ENCODE assay signal across 41 cellular contexts in genomic region chr10:131548176-131548575, GRCh38.
"Had no signal": no experiment of that assay in that cellular context is flagged by ENCODE, and none has a peak within 500 bp of the region (broad histone marks: within the 10 kb centered on the region; RNA-seq: fewer than 3 reads in every experiment).

No MANE protein-coding gene starts in this region.

- H3K36me3 Mint-ChIP-seq: activated naive CD4-positive, alpha-beta T cell treated with anti-CD3 and anti-CD28 coated beads, Interleukin-2, amount 10 ng/mL, durations not matched to agents 7 days and 5 days; activated naive CD4-positive, alpha-beta T cell treated with anti-CD3 and anti-CD28 coated beads, Interleukin-2, amount 50 U/mL, for 24 hours; activated naive CD4-positive, alpha-beta T cell treated with anti-CD3 and anti-CD28 coated beads, Interleukin-2, amount 50 U/mL, for 72 hours; activated naive CD8-positive, alpha-beta T cell; activated naive CD8-positive, alpha-beta T cell treated with anti-CD3 and anti-CD28 coated beads for 36 hours; activated naive CD8-positive, alpha-beta T cell treated with anti-CD3 and anti-CD28 coated beads, Interleukin-2, amount 10 ng/mL, durations not matched to agents 7 days and 5 days; brain had no signal

- H3K27ac ChIP-seq: adrenal gland, ascending aorta, body of pancreas, brain microvascular endothelial cell, breast epithelium, cardiac muscle cell had no signal

- H3K9me3 Mint-ChIP-seq: activated naive CD4-positive, alpha-beta T cell treated with anti-CD3 and anti-CD28 coated beads for 36 hours; activated naive CD4-positive, alpha-beta T cell treated with anti-CD3 and anti-CD28 coated beads, Interleukin-2, amount 10 ng/mL, durations not matched to agents 7 days and 5 days; activated naive CD4-positive, alpha-beta T cell treated with anti-CD3 and anti-CD28 coated beads, Interleukin-2, amount 50 U/mL, for 24 hours; activated naive CD4-positive, alpha-beta T cell treated with anti-CD3 and anti-CD28 coated beads, Interleukin-2, amount 50 U/mL, for 72 hours; activated naive CD8-positive, alpha-beta T cell treated with anti-CD3 and anti-CD28 coated beads for 36 hours; activated naive CD8-positive, alpha-beta T cell treated with anti-CD3 and anti-CD28 coated beads, Interleukin-2, amount 10 ng/mL, durations not matched to agents 7 days and 5 days; activated naive CD8-positive, alpha-beta T cell treated with anti-CD3 and anti-CD28 coated beads, Interleukin-2, amount 50 U/mL, for 24 hours; activated T-cell treated with anti-CD3 and anti-CD28 coated beads, Interleukin-2, amount 50 U/mL, for 24 hours; activated T-cell treated with anti-CD3 and anti-CD28 coated beads, Interleukin-2, amount 50 U/mL, for 4 hours; activated T-cell treated with anti-CD3 and anti-CD28 coated beads, Interleukin-2, amount 50 U/mL, for 72 hours; activated T-helper 1 cell treated with anti-CD3 and anti-CD28 coated beads, Interleukin-12 subunit alpha, Interleukin-12 subunit beta, Interleukin-2, Interleukin-4 antibody, amounts not matched to agents 30 ng/mL and 10 ng/mL and 1 ng/mL, durations not matched to agents 14 hours and 24 hours and 36 hours; activated T-helper 17 cell treated with anti-CD3 and anti-CD28 coated beads, Interleukin-2, amount 50 U/mL, for 72 hours; activated T-helper 2 cell treated with anti-CD3 and anti-CD28 coated beads, Interferon-gamma antibody, Interleukin-2, Interleukin-4, amounts not matched to agents 10 μg/mL and 5 μg/mL and 100 μg/mL, durations not matched to agents 14 hours and 24 hours and 36 hours; central memory CD8-positive, alpha-beta T cell had no signal

- H3K4me3 Mint-ChIP-seq: activated naive CD4-positive, alpha-beta T cell treated with anti-CD3 and anti-CD28 coated beads for 36 hours; activated naive CD4-positive, alpha-beta T cell treated with anti-CD3 and anti-CD28 coated beads, Interleukin-2, amount 10 ng/mL, durations not matched to agents 7 days and 5 days; activated naive CD4-positive, alpha-beta T cell treated with anti-CD3 and anti-CD28 coated beads, Interleukin-2, amount 50 U/mL, for 24 hours; activated naive CD8-positive, alpha-beta T cell; activated naive CD8-positive, alpha-beta T cell treated with anti-CD3 and anti-CD28 coated beads for 36 hours; activated naive CD8-positive, alpha-beta T cell treated with anti-CD3 and anti-CD28 coated beads, Interleukin-2, amount 10 ng/mL, durations not matched to agents 7 days and 5 days; activated naive CD8-positive, alpha-beta T cell treated with anti-CD3 and anti-CD28 coated beads, Interleukin-2, amount 50 U/mL, for 24 hours; activated T-cell treated with anti-CD3 and anti-CD28 coated beads, Interleukin-2, amount 50 U/mL, for 24 hours; activated T-cell treated with anti-CD3 and anti-CD28 coated beads, Interleukin-2, amount 50 U/mL, for 4 hours; activated T-cell treated with anti-CD3 and anti-CD28 coated beads, Interleukin-2, amount 50 U/mL, for 72 hours; activated T-helper 1 cell treated with anti-CD3 and anti-CD28 coated beads, Interleukin-12 subunit alpha, Interleukin-12 subunit beta, Interleukin-2, Interleukin-4 antibody, amounts not matched to agents 30 ng/mL and 10 ng/mL and 1 ng/mL, durations not matched to agents 14 hours and 24 hours and 36 hours; activated T-helper 17 cell treated with anti-CD3 and anti-CD28 coated beads, Interleukin-2, amount 50 U/mL, for 72 hours; brain; central memory CD8-positive, alpha-beta T cell had no signal

- ATAC-seq: activated naive CD4-positive, alpha-beta T cell treated with anti-CD3 and anti-CD28 coated beads, Interleukin-2, amount 50 U/mL, for 72 hours; activated naive CD8-positive, alpha-beta T cell treated with anti-CD3 and anti-CD28 coated beads, Interleukin-2, amount 50 U/mL, for 24 hours; activated T-cell treated with anti-CD3 and anti-CD28 coated beads, Interleukin-2, amount 50 U/mL, for 4 hours; activated T-cell treated with anti-CD3 and anti-CD28 coated beads, Interleukin-2, amount 50 U/mL, for 72 hours; activated T-helper 17 cell treated with anti-CD3 and anti-CD28 coated beads, Interleukin-2, amount 50 U/mL, for 72 hours; body of pancreas had no signal

- H3K27ac Mint-ChIP-seq: activated naive CD4-positive, alpha-beta T cell treated with anti-CD3 and anti-CD28 coated beads for 36 hours; activated naive CD4-positive, alpha-beta T cell treated with anti-CD3 and anti-CD28 coated beads, Interleukin-2, amount 10 ng/mL, durations not matched to agents 7 days and 5 days; activated naive CD4-positive, alpha-beta T cell treated with anti-CD3 and anti-CD28 coated beads, Interleukin-2, amount 50 U/mL, for 24 hours; activated naive CD8-positive, alpha-beta T cell; activated naive CD8-positive, alpha-beta T cell treated with anti-CD3 and anti-CD28 coated beads for 36 hours; activated naive CD8-positive, alpha-beta T cell treated with anti-CD3 and anti-CD28 coated beads, Interleukin-2, amount 10 ng/mL, durations not matched to agents 7 days and 5 days; activated naive CD8-positive, alpha-beta T cell treated with anti-CD3 and anti-CD28 coated beads, Interleukin-2, amount 50 U/mL, for 24 hours; activated T-cell treated with anti-CD3 and anti-CD28 coated beads, Interleukin-2, amount 50 U/mL, for 24 hours; activated T-cell treated with anti-CD3 and anti-CD28 coated beads, Interleukin-2, amount 50 U/mL, for 72 hours; activated T-helper 1 cell treated with anti-CD3 and anti-CD28 coated beads, Interleukin-12 subunit alpha, Interleukin-12 subunit beta, Interleukin-2, Interleukin-4 antibody, amounts not matched to agents 30 ng/mL and 10 ng/mL and 1 ng/mL, durations not matched to agents 14 hours and 24 hours and 36 hours; activated T-helper 17 cell treated with anti-CD3 and anti-CD28 coated beads, Interleukin-2, amount 50 U/mL, for 72 hours; activated T-helper 2 cell treated with anti-CD3 and anti-CD28 coated beads, Interferon-gamma antibody, Interleukin-2, Interleukin-4, amounts not matched to agents 10 μg/mL and 5 μg/mL and 100 μg/mL, durations not matched to agents 14 hours and 24 hours and 36 hours; brain had no signal

- H3K4me1 ChIP-seq: adrenal gland, ascending aorta, body of pancreas, breast epithelium had no signal

- H3K4me3 ChIP-seq: adrenal gland, ascending aorta, body of pancreas, breast epithelium, cardiac muscle cell had no signal

- H3K9me3 ChIP-seq: adrenal gland, ascending aorta, body of pancreas, breast epithelium had no signal

- H3K27me3 Mint-ChIP-seq: activated naive CD4-positive, alpha-beta T cell treated with anti-CD3 and anti-CD28 coated beads, Interleukin-2, amount 10 ng/mL, durations not matched to agents 7 days and 5 days; activated naive CD8-positive, alpha-beta T cell treated with anti-CD3 and anti-CD28 coated beads, Interleukin-2, amount 10 ng/mL, durations not matched to agents 7 days and 5 days; activated naive CD8-positive, alpha-beta T cell treated with anti-CD3 and anti-CD28 coated beads, Interleukin-2, amount 50 U/mL, for 24 hours; activated T-cell treated with anti-CD3 and anti-CD28 coated beads, Interleukin-2, amount 50 U/mL, for 24 hours had no signal

- FAIRE-seq: astrocyte, bronchial epithelial cell had no signal

- H3K4me1 Mint-ChIP-seq: activated naive CD4-positive, alpha-beta T cell treated with anti-CD3 and anti-CD28 coated beads, Interleukin-2, amount 10 ng/mL, durations not matched to agents 7 days and 5 days; activated naive CD4-positive, alpha-beta T cell treated with anti-CD3 and anti-CD28 coated beads, Interleukin-2, amount 50 U/mL, for 24 hours; activated naive CD8-positive, alpha-beta T cell treated with anti-CD3 and anti-CD28 coated beads for 36 hours; activated naive CD8-positive, alpha-beta T cell treated with anti-CD3 and anti-CD28 coated beads, Interleukin-2, amount 10 ng/mL, durations not matched to agents 7 days and 5 days; activated naive CD8-positive, alpha-beta T cell treated with anti-CD3 and anti-CD28 coated beads, Interleukin-2, amount 50 U/mL, for 24 hours; activated T-helper 17 cell treated with anti-CD3 and anti-CD28 coated beads, Interleukin-2, amount 50 U/mL, for 72 hours; central memory CD8-positive, alpha-beta T cell had no signal

- H3K36me3 ChIP-seq: adrenal gland, ascending aorta, brain microvascular endothelial cell, breast epithelium, cardiac muscle cell had no signal

- H3K27me3 ChIP-seq: adrenal gland, ascending aorta, body of pancreas, brain microvascular endothelial cell had no signal

- DNase-seq: activated effector memory CD4-positive, alpha-beta T cell treated with anti-CD3 and anti-CD28 coated beads, Interleukin-2, amount 50 U/mL, for 16 hours; activated effector memory CD4-positive, alpha-beta T cell treated with Interleukin-2 at 50 U/mL for 16 hours; activated gamma-delta T cell; activated gamma-delta T cell treated with Interleukin-2 at 50 U/mL for 16 hours; activated naive CD4-positive, alpha-beta T cell; activated naive CD4-positive, alpha-beta T cell treated with anti-CD3 and anti-CD28 coated beads for 36 hours; activated naive CD4-positive, alpha-beta T cell treated with anti-CD3 and anti-CD28 coated beads, Interleukin-2, amount 10 ng/mL, durations not matched to agents 7 days and 5 days; activated naive CD4-positive, alpha-beta T cell treated with anti-CD3 and anti-CD28 coated beads, Interleukin-2, amount 50 U/mL, for 16 hours; activated naive CD4-positive, alpha-beta T cell treated with Interleukin-2 at 50 U/mL for 16 hours; activated naive CD8-positive, alpha-beta T cell treated with anti-CD3 and anti-CD28 coated beads for 36 hours; activated naive CD8-positive, alpha-beta T cell treated with anti-CD3 and anti-CD28 coated beads, Interleukin-2, amount 10 ng/mL, durations not matched to agents 7 days and 5 days; activated naive CD8-positive, alpha-beta T cell treated with anti-CD3 and anti-CD28 coated beads, Interleukin-2, amount 50 U/mL, for 24 hours; activated T-cell treated with anti-CD3 and anti-CD28 coated beads for 4 hours; activated T-cell treated with anti-CD3 and anti-CD28 coated beads, Interleukin-2, amount 50 U/mL, for 1 hour; activated T-cell treated with anti-CD3 and anti-CD28 coated beads, Interleukin-2, amount 50 U/mL, for 24 hours; activated T-cell treated with anti-CD3 and anti-CD28 coated beads, Interleukin-2, amount 50 U/mL, for 4 hours; activated T-cell treated with anti-CD3 and anti-CD28 coated beads, Interleukin-2, amount 50 U/mL, for 48 hours; activated T-cell treated with anti-CD3 and anti-CD28 coated beads, Interleukin-2, amount 50 U/mL, for 72 hours; adrenal gland; amniotic stem cell; amygdala; anterior cingulate cortex; aorta; body of pancreas; brain microvascular endothelial cell; caudate nucleus; central memory CD4-positive, alpha-beta T cell; cerebellar nuclear complex had no signal
